8 cellular contexts compared by ENCODE assay signal in the genomic region with DNA sequence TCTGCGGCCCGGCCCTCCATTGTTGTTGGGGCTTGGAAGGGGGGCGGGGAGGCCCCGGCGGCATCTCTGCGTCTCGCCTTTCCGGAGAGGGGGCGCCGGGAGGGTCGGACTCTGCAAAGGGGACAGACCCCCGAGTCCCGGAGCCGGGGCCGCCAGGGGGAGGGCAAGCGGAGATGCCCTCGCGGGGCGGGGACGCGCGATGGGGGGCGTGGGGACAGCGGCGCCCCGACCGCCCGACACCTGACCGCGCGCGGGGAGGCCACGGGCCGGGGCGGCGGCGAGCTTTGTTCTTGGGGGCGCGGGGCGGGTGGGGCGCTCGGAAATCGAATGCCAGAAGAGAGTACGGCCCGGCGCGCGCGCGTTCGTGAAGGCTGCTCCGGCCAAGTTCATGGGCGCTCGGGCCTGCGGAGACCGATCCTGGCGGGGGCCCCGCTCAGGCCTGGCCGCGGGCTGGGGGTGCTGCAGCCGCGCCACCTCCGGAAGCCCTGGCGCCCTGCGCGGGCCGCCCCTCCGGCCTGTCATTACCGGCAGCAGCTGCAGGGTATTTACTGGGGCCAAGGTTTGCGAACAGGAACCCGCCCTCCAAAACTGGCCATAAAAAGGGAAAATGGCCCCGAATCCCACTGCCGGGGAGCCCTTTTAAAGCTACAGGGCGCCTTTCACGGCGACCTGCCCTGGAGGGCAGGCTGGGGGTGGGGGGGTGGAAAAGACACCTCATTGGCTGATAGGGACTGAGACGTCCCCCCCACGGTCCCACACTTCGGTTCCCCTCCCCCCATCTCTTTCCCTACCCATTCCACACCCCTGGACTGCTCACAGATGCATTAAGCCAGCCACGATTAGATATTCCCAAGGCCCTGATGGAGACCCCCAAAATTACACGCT. TPM values are rescaled to one million over a fixed set of nuclear protein-coding genes. Genes with fewer than 3 reads are reported as not detected.
DNase-seq lines count a peak whose midpoint lies in the region; ATAC-seq, FAIRE-seq and TF ChIP-seq lines count a peak whose summit lies in the region.

No MANE protein-coding gene starts in this region.

- FAIRE-seq in A549 (lab: Jason Lieb, UNC) (no peak), GM18507 (lab: Jason Lieb, UNC) (peak; percentile 12), kidney (lab: Jason Lieb, UNC) (no peak)

- no peaks in the 10 kb centered on the region for H3K9me3 Mint-ChIP-seq in activated T-helper 2 cell treated with anti-CD3 and anti-CD28 coated beads, Interferon-gamma antibody, Interleukin-2, Interleukin-4, amounts not matched to agents 10 μg/mL and 5 μg/mL and 100 μg/mL, durations not matched to agents 14 hours and 24 hours and 36 hours
- H3K9me3 Mint-ChIP-seq in immature natural killer cell = peaks cover 0 to 1% (median 0%) of the 10 kb centered on the region in 6 donors

- H3K27ac ChIP-seq in A549 (peak overlapping the region; percentile 91 to 96), subcutaneous abdominal adipose tissue (ENCODE audit: low read depth, low read length) (no peak overlapping the region), kidney (ENCODE audit: low read depth in 2 of 2, low read length in 2 of 2) (no peak overlapping the region)

- peaks cover 0 to 4% (median 0%) of the 10 kb centered on the region in 5 donors for H3K27me3 ChIP-seq in subcutaneous abdominal adipose tissue (ENCODE audit: control insufficient read depth in 5 of 5, insufficient read depth in 4 of 5, low read length in 5 of 5)

- H3K4me3 Mint-ChIP-seq in activated T-helper 2 cell treated with anti-CD3 and anti-CD28 coated beads, Interferon-gamma antibody, Interleukin-2, Interleukin-4, amounts not matched to agents 10 μg/mL and 5 μg/mL and 100 μg/mL, durations not matched to agents 14 hours and 24 hours and 36 hours (ENCODE audit: low read depth) = peak overlapping the region; percentile 69
- peak overlapping the region; percentile 53 to 83 (median 81) for H3K4me3 Mint-ChIP-seq in immature natural killer cell

- DNase-seq in A549 (ENCODE audit: low read depth in 1 of 2, low spot score in 1 of 2) = no peak
- DNase-seq in GM18507 (ENCODE audit: extremely low spot score, insufficient read length, low read depth) = no peak
- no peak for DNase-seq in activated T-helper 2 cell treated with anti-CD3 and anti-CD28 coated beads, Interferon-gamma antibody, Interleukin-2, Interleukin-4, amounts not matched to agents 10 μg/mL and 5 μg/mL and 100 μg/mL, durations not matched to agents 14 hours and 24 hours and 36 hours (ENCODE audit: low spot score)
- no peak for DNase-seq in immature natural killer cell
- no peak for DNase-seq in NCI-H2081 treated with DMSO at 0.1 percent for 48 hours (lab: John Stamatoyannopoulos, UW)
- DNase-seq in kidney = no peak

- CTCF ChIA-PET in A549 (lab: Yijun Ruan, JAX) = interaction anchor here (0.8 to 20.6 kb wide), 3 partner anchors 13 to 81 kb away, joined by 3 to 271 read pairs (median 3); no protein-coding TSS in a partner anchor

- H3K36me3 Mint-ChIP-seq in activated T-helper 2 cell treated with anti-CD3 and anti-CD28 coated beads, Interferon-gamma antibody, Interleukin-2, Interleukin-4, amounts not matched to agents 10 μg/mL and 5 μg/mL and 100 μg/mL, durations not matched to agents 14 hours and 24 hours and 36 hours (ENCODE audit: low read depth) = peaks cover 6% of the 10 kb centered on the region
- H3K36me3 Mint-ChIP-seq in immature natural killer cell = peaks cover 0 to 4% (median 0%) of the 10 kb centered on the region in 3 donors

- TF ChIP-seq CTCF in A549 (IDR thresholded peaks at IDR 0.05) (no peak), kidney (IDR thresholded peaks at IDR 0.05; ENCODE audit: borderline replicate concordance, extremely low read depth, insufficient read depth) (no peak)

- no peak for TF ChIP-seq RAD21 in A549 (conservative IDR thresholded peaks at IDR 0.05 in 1 of 2, IDR thresholded peaks at IDR 0.05 in 1 of 2)

- POLR2A ChIA-PET in A549 (lab: Yijun Ruan, JAX) = interaction anchor here (1.1 kb wide), 1 partner anchor 19 kb away, joined by 4 read pairs; no protein-coding TSS in a partner anchor

- peaks cover 28% of the 10 kb centered on the region for H3K4me1 Mint-ChIP-seq in activated T-helper 2 cell treated with anti-CD3 and anti-CD28 coated beads, Interferon-gamma antibody, Interleukin-2, Interleukin-4, amounts not matched to agents 10 μg/mL and 5 μg/mL and 100 μg/mL, durations not matched to agents 14 hours and 24 hours and 36 hours (ENCODE audit: low read depth)
- peaks cover 33% of the 10 kb centered on the region in 2 donors for H3K4me1 Mint-ChIP-seq in immature natural killer cell

- H3K4me3 ChIP-seq in A549 = peak overlapping the region; percentile 88
- H3K4me3 ChIP-seq in subcutaneous abdominal adipose tissue (ENCODE audit: low read depth in 1 of 5, low read length in 5 of 5) = peak overlapping the region; percentile 51 to 69 (median 67)
- H3K4me3 ChIP-seq in kidney (ENCODE audit: low read length in 2 of 2) = peak overlapping the region in 1 of 2 donors; percentile 47

- peaks cover 22% of the 10 kb centered on the region for H3K27me3 Mint-ChIP-seq in activated T-helper 2 cell treated with anti-CD3 and anti-CD28 coated beads, Interferon-gamma antibody, Interleukin-2, Interleukin-4, amounts not matched to agents 10 μg/mL and 5 μg/mL and 100 μg/mL, durations not matched to agents 14 hours and 24 hours and 36 hours (ENCODE audit: low read depth)
- H3K27me3 Mint-ChIP-seq in immature natural killer cell (ENCODE audit: low read depth in 3 of 3) = peaks cover 15 to 31% (median 30%) of the 10 kb centered on the region in 3 donors

- TF ChIP-seq EP300 in A549 (IDR thresholded peaks at IDR 0.05) = no peak

- intact Hi-C loops in activated T-helper 2 cell treated with anti-CD3 and anti-CD28 coated beads, Interferon-gamma antibody, Interleukin-2, Interleukin-4, amounts not matched to agents 10 μg/mL and 5 μg/mL and 100 μg/mL, durations not matched to agents 14 hours and 24 hours and 36 hours (cut with micrococcal nuclease) = no loop called here
- intact Hi-C loops in kidney (cut with DNase I) = loop anchor here (10.0 kb wide), 2 partner anchors 91 to 261 kb away; partner anchors contain the start of gene C19orf53

- TF ChIP-seq POLR2A in A549 (IDR thresholded peaks at IDR 0.05; ENCODE audit: low read length) = no peak

- no peaks in the 10 kb centered on the region for H3K9me3 ChIP-seq in A549
- H3K9me3 ChIP-seq in subcutaneous abdominal adipose tissue (ENCODE audit: control insufficient read depth in 5 of 5, low read length in 5 of 5) = no peaks in the 10 kb centered on the region
- no peaks in the 10 kb centered on the region for H3K9me3 ChIP-seq in kidney (ENCODE audit: control insufficient read depth in 1 of 2, low read length in 2 of 2)

- H3K36me3 ChIP-seq in subcutaneous abdominal adipose tissue (ENCODE audit: control insufficient read depth in 5 of 5, insufficient read depth in 5 of 5, low read length in 5 of 5) (no peaks in the 10 kb centered on the region), kidney (ENCODE audit: control insufficient read depth in 1 of 2, insufficient read depth in 2 of 2, low read length in 2 of 2) (no peaks in the 10 kb centered on the region)

- peaks cover 38% of the 10 kb centered on the region for H3K4me1 ChIP-seq in A549
- H3K4me1 ChIP-seq in subcutaneous abdominal adipose tissue (ENCODE audit: control insufficient read depth in 5 of 5, insufficient read depth in 5 of 5, low read length in 5 of 5) = peaks cover 9 to 31% (median 25%) of the 10 kb centered on the region in 5 donors
- H3K4me1 ChIP-seq in kidney (ENCODE audit: control insufficient read depth in 1 of 2, insufficient read depth in 1 of 2, low read depth in 1 of 2, low read length in 2 of 2) = peaks cover 7 to 18% of the 10 kb centered on the region in 2 donors

- WGBS in A549 (ENCODE audit: missing lambda C conversion rate) = 25% methylated on average over 8 of the region's 81 CpGs

- ATAC-seq in A549 = no peak
- no peak for ATAC-seq in HG03159 (IDR thresholded peaks at IDR 0.05; ENCODE audit: unreplicated experiment)

- H3K27ac Mint-ChIP-seq in activated T-helper 2 cell treated with anti-CD3 and anti-CD28 coated beads, Interferon-gamma antibody, Interleukin-2, Interleukin-4, amounts not matched to agents 10 μg/mL and 5 μg/mL and 100 μg/mL, durations not matched to agents 14 hours and 24 hours and 36 hours = no peak overlapping the region
- H3K27ac Mint-ChIP-seq in immature natural killer cell = peak overlapping the region in 1 of 6 donors; percentile 17

- peak overlapping the region; percentile 97 for H3K4me2 ChIP-seq in A549

- H3K9ac ChIP-seq in subcutaneous abdominal adipose tissue (ENCODE audit: low read length in 5 of 5) (peak overlapping the region in 4 of 5 donors; percentile 46 to 79 (median 62)), kidney (ENCODE audit: low read length in 2 of 2) (peak overlapping the region in 1 of 2 donors; percentile 32)

RNA-seq across cellular contexts. Expression of gene NANOS3, which starts 11.1 kb away (rescaled TPM):
- polyA plus RNA-seq in A549 (2011; rRNA removed) (0.31 and 0.53 TPM in 2 replicates), A549 (2017; fragmentation: RNase III; extraction: RNeasy Plus Mini Kit Qiagen cat#74134 plus additional on column Dnase treatment) (0.78 to 1.2 TPM (median 1.1 TPM) in 3 replicates), immature natural killer cell (not detected), kidney (ENCODE audit: insufficient read depth, low read depth, low replicate concordance) (not detected)
- polyA plus RNA-seq in A549 (2012; cell fraction: cytosol; rRNA removed) = 0.79 and 1.8 TPM in 2 replicates
- polyA plus RNA-seq in A549 (2012; cell fraction: nucleus; rRNA removed) = 2.4 and 2.7 TPM in 2 replicates
- polyA minus RNA-seq in A549 (2011; rRNA and poly(A)+ RNA removed) = not detected in 2 replicates
- 1.6 and 1.8 TPM in 2 replicates for total RNA-seq in activated T-helper 2 cell treated with anti-CD3 and anti-CD28 coated beads, Interferon-gamma antibody, Interleukin-2, Interleukin-4, amounts not matched to agents 10 μg/mL and 5 μg/mL and 100 μg/mL, durations not matched to agents 14 hours and 24 hours and 36 hours
- total RNA-seq in kidney = 0.35 TPM

RNA-seq across cellular contexts. Expression of gene BRME1, which starts 40.1 kb away (rescaled TPM):
- 0.09 and 0.12 TPM in 2 replicates for polyA plus RNA-seq in A549 (2011; rRNA removed)
- 0.21 and 0.31 TPM in 2 replicates for polyA plus RNA-seq in A549 (2012; cell fraction: cytosol; rRNA removed)
- polyA plus RNA-seq in A549 (2012; cell fraction: nucleus; rRNA removed) = 0.92 and 1.1 TPM in 2 replicates
- polyA plus RNA-seq in A549 (2017; fragmentation: RNase III; extraction: RNeasy Plus Mini Kit Qiagen cat#74134 plus additional on column Dnase treatment) = 1.1 to 2.3 TPM (median 1.2 TPM) in 3 replicates
- 0.29 TPM in 2 replicates for polyA minus RNA-seq in A549 (2011; rRNA and poly(A)+ RNA removed)
- 14.9 and 15.3 TPM in 2 replicates for total RNA-seq in activated T-helper 2 cell treated with anti-CD3 and anti-CD28 coated beads, Interferon-gamma antibody, Interleukin-2, Interleukin-4, amounts not matched to agents 10 μg/mL and 5 μg/mL and 100 μg/mL, durations not matched to agents 14 hours and 24 hours and 36 hours
- 10 to 100 TPM in 1 of 3 donors, 1 to 10 TPM in 2; 2.7 to 12.2 (median 6.9) TPM for polyA plus RNA-seq in immature natural killer cell
- 1.8 TPM for total RNA-seq in kidney
- polyA plus RNA-seq in kidney (ENCODE audit: insufficient read depth, low read depth, low replicate concordance) = 1.5 TPM

RNA-seq across cellular contexts. Expression of gene CC2D1A, which starts 40.2 kb away (rescaled TPM):
- polyA plus RNA-seq in A549 (2011; rRNA removed) = 4.7 and 4.8 TPM in 2 replicates
- polyA plus RNA-seq in A549 (2012; cell fraction: cytosol; rRNA removed) = 10.0 and 12.1 TPM in 2 replicates
- 28.8 and 38.8 TPM in 2 replicates for polyA plus RNA-seq in A549 (2012; cell fraction: nucleus; rRNA removed)
- polyA plus RNA-seq in A549 (2017; fragmentation: RNase III; extraction: RNeasy Plus Mini Kit Qiagen cat#74134 plus additional on column Dnase treatment) = 13.9 to 15.3 TPM (median 14.0 TPM) in 3 replicates
- polyA minus RNA-seq in A549 (2011; rRNA and poly(A)+ RNA removed) = 7.6 and 9.0 TPM in 2 replicates
- total RNA-seq in activated T-helper 2 cell treated with anti-CD3 and anti-CD28 coated beads, Interferon-gamma antibody, Interleukin-2, Interleukin-4, amounts not matched to agents 10 μg/mL and 5 μg/mL and 100 μg/mL, durations not matched to agents 14 hours and 24 hours and 36 hours = 36.9 and 41.5 TPM in 2 replicates
- polyA plus RNA-seq in immature natural killer cell = 10 to 100 TPM in 1 of 3 donors, 1 to 10 TPM in 2; 1.5 to 19.2 (median 5.8) TPM
- total RNA-seq in kidney = 36.9 TPM
- 28.8 TPM for polyA plus RNA-seq in kidney (ENCODE audit: insufficient read depth, low read depth, low replicate concordance)

Comparison
In these comparisons a context has a peak if more than half of its experiments do, and no peak if none do; other contexts are left out.
1. H3K27ac ChIP-seq: peak in A549 (2 of 2); none in subcutaneous abdominal adipose tissue (single experiment) and kidney (0 of 2).